1 cellular context compared by ENCODE assay signal in genomic region chr7:74231232-74231590, GRCh38.
A peak's percentile ranks its signal among the peaks of the same experiment; 100 is the strongest.
TF ChIP-seq lines count a peak whose summit lies in the region.

No MANE protein-coding gene starts in this region.

TF ChIP-seq in K562, 482 proteins besides CTCF, POLR2A, EP300 and RAD21 (continued from another document):
- TF ChIP-seq GABPB1 (CRISPR knock-in tag; IDR thresholded peaks at IDR 0.05) (no peak), TCFL5 (CRISPR knock-in tag; conservative IDR thresholded peaks at IDR 0.05) (no peak), ZNF175 (CRISPR knock-in tag; IDR thresholded peaks at IDR 0.05; ENCODE audit: low read depth) (no peak), MECOM (CRISPR knock-in tag; IDR thresholded peaks at IDR 0.05) (no peak), ZFPM2 (CRISPR knock-in tag; IDR thresholded peaks at IDR 0.05) (no peak), POLR2AphosphoS5 (IDR thresholded peaks at IDR 0.05; ENCODE audit: control insufficient read depth, insufficient read depth, low read depth, low read length) (0 out of 2 replicates have a peak, but pooled peaks have one; percentile 32)
